1 cellular context compared by ENCODE assay signal in the genomic region with DNA sequence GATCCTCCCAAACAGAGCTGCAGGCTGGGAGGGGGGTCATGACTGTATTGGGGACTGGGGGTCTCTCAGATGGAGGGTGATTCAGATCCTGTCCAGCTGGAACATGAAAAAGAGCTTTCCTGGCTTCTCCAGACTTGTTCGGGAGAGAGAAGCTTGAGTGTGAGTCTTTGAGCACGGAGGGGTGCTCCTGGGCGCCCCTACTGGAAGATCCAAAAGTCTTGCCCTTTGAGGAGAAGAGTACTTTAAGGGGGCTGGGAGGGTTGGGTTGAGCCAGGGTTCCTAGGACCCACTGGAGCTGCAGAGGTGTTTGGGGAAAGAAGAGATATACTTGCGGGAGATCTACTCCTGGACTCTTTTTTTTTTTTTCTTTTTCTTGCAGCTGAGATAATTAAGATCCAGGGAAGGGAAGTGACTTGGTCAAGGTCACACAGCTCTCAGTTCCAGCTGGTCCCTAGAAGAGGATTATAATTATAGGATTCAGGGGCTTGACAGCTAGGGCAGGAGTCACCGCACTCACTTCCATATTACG.
TF ChIP-seq lines count a peak whose summit lies in the region.

No MANE protein-coding gene starts in this region.

TF ChIP-seq in liver, 16 proteins besides CTCF, POLR2A, EP300 and RAD21 (continued from another document):
- TF ChIP-seq HNF4A (conservative IDR thresholded peaks at IDR 0.05) (no peak), TAF1 (conservative IDR thresholded peaks at IDR 0.05) (no peak), FOXA1 (IDR thresholded peaks at IDR 0.05) (no peak), YY1 (IDR thresholded peaks at IDR 0.05) (no peak), NR2F2 (IDR thresholded peaks at IDR 0.05) (no peak)
- TF ChIP-seq, protein P1, sequence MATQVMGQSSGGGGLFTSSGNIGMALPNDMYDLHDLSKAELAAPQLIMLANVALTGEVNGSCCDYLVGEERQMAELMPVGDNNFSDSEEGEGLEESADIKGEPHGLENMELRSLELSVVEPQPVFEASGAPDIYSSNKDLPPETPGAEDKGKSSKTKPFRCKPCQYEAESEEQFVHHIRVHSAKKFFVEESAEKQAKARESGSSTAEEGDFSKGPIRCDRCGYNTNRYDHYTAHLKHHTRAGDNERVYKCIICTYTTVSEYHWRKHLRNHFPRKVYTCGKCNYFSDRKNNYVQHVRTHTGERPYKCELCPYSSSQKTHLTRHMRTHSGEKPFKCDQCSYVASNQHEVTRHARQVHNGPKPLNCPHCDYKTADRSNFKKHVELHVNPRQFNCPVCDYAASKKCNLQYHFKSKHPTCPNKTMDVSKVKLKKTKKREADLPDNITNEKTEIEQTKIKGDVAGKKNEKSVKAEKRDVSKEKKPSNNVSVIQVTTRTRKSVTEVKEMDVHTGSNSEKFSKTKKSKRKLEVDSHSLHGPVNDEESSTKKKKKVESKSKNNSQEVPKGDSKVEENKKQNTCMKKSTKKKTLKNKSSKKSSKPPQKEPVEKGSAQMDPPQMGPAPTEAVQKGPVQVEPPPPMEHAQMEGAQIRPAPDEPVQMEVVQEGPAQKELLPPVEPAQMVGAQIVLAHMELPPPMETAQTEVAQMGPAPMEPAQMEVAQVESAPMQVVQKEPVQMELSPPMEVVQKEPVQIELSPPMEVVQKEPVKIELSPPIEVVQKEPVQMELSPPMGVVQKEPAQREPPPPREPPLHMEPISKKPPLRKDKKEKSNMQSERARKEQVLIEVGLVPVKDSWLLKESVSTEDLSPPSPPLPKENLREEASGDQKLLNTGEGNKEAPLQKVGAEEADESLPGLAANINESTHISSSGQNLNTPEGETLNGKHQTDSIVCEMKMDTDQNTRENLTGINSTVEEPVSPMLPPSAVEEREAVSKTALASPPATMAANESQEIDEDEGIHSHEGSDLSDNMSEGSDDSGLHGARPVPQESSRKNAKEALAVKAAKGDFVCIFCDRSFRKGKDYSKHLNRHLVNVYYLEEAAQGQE (IDR thresholded peaks at IDR 0.05): no peak
- TF ChIP-seq, protein P2, sequence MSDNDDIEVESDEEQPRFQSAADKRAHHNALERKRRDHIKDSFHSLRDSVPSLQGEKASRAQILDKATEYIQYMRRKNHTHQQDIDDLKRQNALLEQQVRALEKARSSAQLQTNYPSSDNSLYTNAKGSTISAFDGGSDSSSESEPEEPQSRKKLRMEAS (IDR thresholded peaks at IDR 0.05): no peak
TF ChIP-seq in liver: peak in this region for 0.
